Comparison of ENCODE assay signal across 13 cellular contexts in the genomic region with DNA sequence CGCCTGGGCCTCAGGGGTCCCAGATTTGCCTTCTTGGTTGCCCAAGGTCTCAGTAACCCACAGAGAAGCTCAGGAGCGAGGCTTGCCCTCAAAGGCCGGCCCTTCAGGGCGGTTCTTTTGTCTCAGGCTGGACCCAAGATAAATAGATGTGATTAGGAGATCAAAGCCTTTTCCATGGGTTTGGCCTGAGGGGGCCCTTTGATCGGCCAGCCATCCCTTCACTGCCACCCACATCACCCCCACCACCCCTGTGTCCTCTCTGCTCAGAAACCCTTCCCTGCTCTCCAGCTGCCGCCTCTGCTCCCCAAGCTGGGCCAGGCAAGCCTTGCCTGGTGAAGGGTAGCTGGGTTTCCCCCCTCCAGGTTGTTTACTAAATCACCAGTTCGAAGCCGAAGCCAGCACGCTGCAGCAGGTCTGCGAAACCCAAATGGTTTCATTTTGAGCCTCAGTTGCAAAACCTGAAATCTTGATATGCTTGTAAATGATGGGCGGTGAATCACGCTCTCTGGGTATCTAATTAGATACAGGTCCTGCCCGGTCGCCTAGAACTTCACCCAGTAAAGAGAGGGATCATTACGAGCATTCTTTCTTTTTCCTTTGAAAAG.
A peak's percentile ranks its signal among the peaks of the same experiment; 100 is the strongest.
DNase-seq lines count a peak whose midpoint lies in the region; ATAC-seq and TF ChIP-seq lines count a peak whose summit lies in the region.
"Had no signal": no experiment of that assay in that cellular context is flagged by ENCODE, and none has a peak within 500 bp of the region (broad histone marks: within the 10 kb centered on the region; RNA-seq: fewer than 3 reads in every experiment).

No MANE protein-coding gene starts in this region.

- no peaks in the 10 kb centered on the region for H3K27me3 Mint-ChIP-seq in activated CD4-positive, alpha-beta T cell treated with anti-CD3 and anti-CD28 coated beads, Interleukin-2, amount 10 ng/mL, durations not matched to agents 7 days and 5 days
- peaks cover 9 to 26% of the 10 kb centered on the region in 2 donors for H3K27me3 Mint-ChIP-seq in CD8-positive, alpha-beta memory T cell
- H3K27me3 Mint-ChIP-seq in naive thymus-derived CD4-positive, alpha-beta T cell: no peaks in the 10 kb centered on the region

- no peaks in the 10 kb centered on the region for H3K9me3 ChIP-seq in CD8-positive, alpha-beta memory T cell (ENCODE audit: low read length)
- H3K9me3 ChIP-seq in right cardiac atrium (ENCODE audit: control insufficient read depth, low read length): no peaks in the 10 kb centered on the region
- H3K9me3 ChIP-seq in ovary: no peaks in the 10 kb centered on the region
- H3K9me3 ChIP-seq in naive thymus-derived CD4-positive, alpha-beta T cell (ENCODE audit: control insufficient read depth in 2 of 3, low read length in 3 of 3): no peaks in the 10 kb centered on the region

- H3K9me3 Mint-ChIP-seq in activated CD4-positive, alpha-beta T cell treated with anti-CD3 and anti-CD28 coated beads, Interleukin-2, amount 10 ng/mL, durations not matched to agents 7 days and 5 days: no peaks in the 10 kb centered on the region
- H3K9me3 Mint-ChIP-seq in CD8-positive, alpha-beta memory T cell: no peaks in the 10 kb centered on the region
- peaks cover 0 to 4% (median 0%) of the 10 kb centered on the region in 11 donors for H3K9me3 Mint-ChIP-seq in naive thymus-derived CD4-positive, alpha-beta T cell
- H3K9me3 Mint-ChIP-seq: stimulated activated naive CD8-positive, alpha-beta T cell treated with anti-CD3 and anti-CD28 coated beads, Interleukin-15, Interleukin-2, amounts not matched to agents 100 ng/mL and 50 ng/mL, for 24 hours had no signal

- no peak for TF ChIP-seq EP300 in ovary (IDR thresholded peaks at IDR 0.05)

- H3K4me3 Mint-ChIP-seq in activated CD4-positive, alpha-beta T cell treated with anti-CD3 and anti-CD28 coated beads, Interleukin-2, amount 10 ng/mL, durations not matched to agents 7 days and 5 days: no peak overlapping the region
- H3K4me3 Mint-ChIP-seq in CD8-positive, alpha-beta memory T cell: peak overlapping the region; percentile 14 to 75 (median 49)
- no peak overlapping the region for H3K4me3 Mint-ChIP-seq in naive thymus-derived CD4-positive, alpha-beta T cell
- H3K4me3 Mint-ChIP-seq: stimulated activated naive CD8-positive, alpha-beta T cell treated with anti-CD3 and anti-CD28 coated beads, Interleukin-15, Interleukin-2, amounts not matched to agents 100 ng/mL and 50 ng/mL, for 24 hours had no signal

- 96% methylated on average over 15 of the region's 15 CpGs for WGBS in right cardiac atrium
- WGBS in ovary, 3 donors: 81 to 85% (median 84%) methylated on average over 15 of the region's 15 CpGs

- CTCF ChIA-PET in activated CD4-positive, alpha-beta T cell treated with anti-CD3 and anti-CD28 coated beads, Interleukin-2, amount 10 ng/mL, durations not matched to agents 7 days and 5 days (lab: Charles Lee): interaction anchor here (0.9 kb wide), 1 partner anchor 18 kb away, joined by 3 read pairs; no protein-coding TSS in a partner anchor
- CTCF ChIA-PET in CD8-positive, alpha-beta memory T cell (lab: Charles Lee): no interaction called here
- CTCF ChIA-PET in naive thymus-derived CD4-positive, alpha-beta T cell (lab: Charles Lee): no interaction called here

- H3K4me1 ChIP-seq in CD8-positive, alpha-beta memory T cell (ENCODE audit: insufficient read depth, low read length): no peaks in the 10 kb centered on the region
- H3K4me1 ChIP-seq in right cardiac atrium (ENCODE audit: control insufficient read depth, insufficient read depth, low read length) (no peaks in the 10 kb centered on the region), ovary (ENCODE audit: insufficient read depth) (no peaks in the 10 kb centered on the region)
- H3K4me1 ChIP-seq in naive thymus-derived CD4-positive, alpha-beta T cell (ENCODE audit: control insufficient read depth in 2 of 2, insufficient read depth in 2 of 2, low read length in 2 of 2): peaks cover 0 to 4% of the 10 kb centered on the region in 2 donors

- H3K4me1 Mint-ChIP-seq in activated CD4-positive, alpha-beta T cell treated with anti-CD3 and anti-CD28 coated beads, Interleukin-2, amount 10 ng/mL, durations not matched to agents 7 days and 5 days: peaks cover 18% of the 10 kb centered on the region
- H3K4me1 Mint-ChIP-seq in CD8-positive, alpha-beta memory T cell: peaks cover 15 to 22% (median 21%) of the 10 kb centered on the region in 3 donors
- peaks cover 0 to 20% (median 0%) of the 10 kb centered on the region in 7 donors for H3K4me1 Mint-ChIP-seq in naive thymus-derived CD4-positive, alpha-beta T cell

- POLR2A ChIA-PET in activated CD4-positive, alpha-beta T cell treated with anti-CD3 and anti-CD28 coated beads, Interleukin-2, amount 10 ng/mL, durations not matched to agents 7 days and 5 days (lab: Charles Lee): no interaction called here
- POLR2A ChIA-PET in CD8-positive, alpha-beta memory T cell (lab: Charles Lee): no interaction called here
- POLR2A ChIA-PET in naive thymus-derived CD4-positive, alpha-beta T cell (lab: Charles Lee): no interaction called here

- H3K27ac Mint-ChIP-seq in activated CD4-positive, alpha-beta T cell treated with anti-CD3 and anti-CD28 coated beads, Interleukin-2, amount 10 ng/mL, durations not matched to agents 7 days and 5 days: peak overlapping the region; percentile 57
- H3K27ac Mint-ChIP-seq in CD8-positive, alpha-beta memory T cell: peak overlapping the region in 3 of 8 donors; percentile 55 to 94 (median 88)
- H3K27ac Mint-ChIP-seq in naive thymus-derived CD4-positive, alpha-beta T cell: no peak overlapping the region
- H3K27ac Mint-ChIP-seq: stimulated activated naive CD8-positive, alpha-beta T cell treated with anti-CD3 and anti-CD28 coated beads, Interleukin-15, Interleukin-2, amounts not matched to agents 100 ng/mL and 50 ng/mL, for 24 hours had no signal

- no peaks in the 10 kb centered on the region for H3K27me3 ChIP-seq in CD8-positive, alpha-beta memory T cell (ENCODE audit: insufficient read depth, low read length, poor library complexity, severe bottlenecking)
- H3K27me3 ChIP-seq in right cardiac atrium (ENCODE audit: control insufficient read depth, insufficient read depth) (no peaks in the 10 kb centered on the region), ovary (no peaks in the 10 kb centered on the region)
- H3K27me3 ChIP-seq in naive thymus-derived CD4-positive, alpha-beta T cell (ENCODE audit: control insufficient read depth in 2 of 2, insufficient read depth in 2 of 2, low read length in 2 of 2): no peaks in the 10 kb centered on the region

- ATAC-seq in GM21723 (IDR thresholded peaks at IDR 0.05; ENCODE audit: unreplicated experiment) (peak; percentile 54), right cardiac atrium (no peak)
- ATAC-seq in naive thymus-derived CD4-positive, alpha-beta T cell: no peak
- ATAC-seq: left lobe of liver had no signal

- no peak overlapping the region for H3K4me3 ChIP-seq in CD8-positive, alpha-beta memory T cell (ENCODE audit: low read length)
- H3K4me3 ChIP-seq in right cardiac atrium (ENCODE audit: low read length) (no peak overlapping the region), ovary (no peak overlapping the region)
- H3K4me3 ChIP-seq in naive thymus-derived CD4-positive, alpha-beta T cell (ENCODE audit: low read length): no peak overlapping the region

- TF ChIP-seq POLR2A in ovary (IDR thresholded peaks at IDR 0.05): no peak

- no peak for TF ChIP-seq CTCF in ovary (IDR thresholded peaks at IDR 0.05)

- intact Hi-C loops in right cardiac atrium (cut with DNase I): no loop called here
- intact Hi-C loops in ovary (cut with DNase I): loop anchor here in 1 of 4 donors (10.0 kb wide), 1 partner anchor 64 kb away; no protein-coding TSS in a partner anchor
- intact Hi-C loops in naive thymus-derived CD4-positive, alpha-beta T cell (cut with micrococcal nuclease): no loop called here

- H3K36me3 ChIP-seq in CD8-positive, alpha-beta memory T cell (ENCODE audit: insufficient read depth, low read length): no peaks in the 10 kb centered on the region
- no peaks in the 10 kb centered on the region for H3K36me3 ChIP-seq in ovary
- no peaks in the 10 kb centered on the region for H3K36me3 ChIP-seq in naive thymus-derived CD4-positive, alpha-beta T cell (ENCODE audit: control insufficient read depth in 2 of 3, insufficient read depth in 3 of 3, low read length in 3 of 3)

- H3K27ac ChIP-seq in CD8-positive, alpha-beta memory T cell (ENCODE audit: low read depth, low read length): no peak overlapping the region
- H3K27ac ChIP-seq in right cardiac atrium (ENCODE audit: low read length) (no peak overlapping the region), ovary (no peak overlapping the region)
- no peak overlapping the region for H3K27ac ChIP-seq in naive thymus-derived CD4-positive, alpha-beta T cell (ENCODE audit: low read depth, low read length)

- no peak for DNase-seq in activated CD4-positive, alpha-beta T cell treated with anti-CD3 and anti-CD28 coated beads, Interleukin-2, amount 10 ng/mL, durations not matched to agents 7 days and 5 days
- DNase-seq in activated CD4-positive, alpha-beta T cell treated with anti-CD3 and anti-CD28 coated beads for 1 hour: no peak
- no peak for DNase-seq in CD8-positive, alpha-beta memory T cell
- DNase-seq in islet precursor cell: peak; percentile 91
- DNase-seq in right cardiac atrium: no peak
- no peak for DNase-seq in ovary
- DNase-seq in naive thymus-derived CD4-positive, alpha-beta T cell: no peak
- DNase-seq: dermis blood vessel endothelial cell, Kasumi-1, NCI-H1436 treated with DMSO at 0.1 percent for 48 hours had no signal

- H3K36me3 Mint-ChIP-seq in activated CD4-positive, alpha-beta T cell treated with anti-CD3 and anti-CD28 coated beads, Interleukin-2, amount 10 ng/mL, durations not matched to agents 7 days and 5 days (ENCODE audit: low read depth): no peaks in the 10 kb centered on the region
- no peaks in the 10 kb centered on the region for H3K36me3 Mint-ChIP-seq in CD8-positive, alpha-beta memory T cell
- H3K36me3 Mint-ChIP-seq in naive thymus-derived CD4-positive, alpha-beta T cell: no peaks in the 10 kb centered on the region

Comparison
In these comparisons a context has a peak if more than half of its experiments do, and no peak if none do; other contexts are left out.
1. H3K4me3 Mint-ChIP-seq: peak in CD8-positive, alpha-beta memory T cell (7 of 7); none in activated CD4-positive, alpha-beta T cell treated with anti-CD3 and anti-CD28 coated beads, Interleukin-2, amount 10 ng/mL, durations not matched to agents 7 days and 5 days (single experiment) and naive thymus-derived CD4-positive, alpha-beta T cell (0 of 10).